Comparison of ENCODE assay signal across 13 cellular contexts in the genomic region with DNA sequence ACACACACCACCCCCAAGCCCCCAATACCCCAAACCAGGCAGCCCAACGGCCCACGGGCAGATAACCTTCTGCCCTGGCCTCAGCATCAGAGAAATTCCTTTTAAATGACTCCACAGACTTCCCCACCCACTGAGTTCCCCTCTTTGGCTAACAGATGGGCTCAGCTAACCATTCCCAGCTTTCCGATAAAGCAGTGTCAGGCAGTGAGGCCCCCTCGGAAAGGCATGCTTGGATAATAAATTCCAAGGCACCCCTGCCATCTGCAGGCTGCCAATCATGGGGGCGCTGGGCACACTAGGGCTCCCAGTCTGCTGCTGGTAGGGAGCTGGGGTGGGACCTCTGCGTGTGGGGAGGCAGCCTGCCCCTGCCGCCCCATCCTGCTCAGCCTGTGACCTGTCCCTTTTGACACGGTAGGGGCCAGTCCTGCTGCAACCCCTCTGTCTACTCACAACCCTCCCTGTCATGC.
DNase-seq lines count a peak whose midpoint lies in the region; ATAC-seq, FAIRE-seq and TF ChIP-seq lines count a peak whose summit lies in the region.
"Had no signal": no experiment of that assay in that cellular context is flagged by ENCODE, and none has a peak within 500 bp of the region (broad histone marks: within the 10 kb centered on the region; RNA-seq: fewer than 3 reads in every experiment).

No MANE protein-coding gene starts in this region.

- 0 out of 2 replicates have a peak overlapping the region, but pooled peaks have one; percentile 4 for H3K56ac ChIP-seq in IMR-90 (ENCODE audit: extremely low read depth, insufficient read depth, low read length)

- peak overlapping the region; percentile 24 to 47; a peak in 2 of 4 replicates for H4K8ac ChIP-seq in IMR-90 (ENCODE audit: low read depth in 2 of 2, low read length in 2 of 2)

- no peak overlapping the region for H3K23ac ChIP-seq in IMR-90 (ENCODE audit: low read depth, low read length)

- peak overlapping the region; percentile 73 for H3K4ac ChIP-seq in IMR-90 (ENCODE audit: low read depth, low read length)

- intact Hi-C loops in IMR-90 (cut with micrococcal nuclease), result loop anchor here (10.0 kb wide), 1 partner anchor 436 kb away; no protein-coding TSS in a partner anchor
- intact Hi-C loops in HepG2 (cut with micrococcal nuclease; ENCODE audit: unreplicated experiment), result no loop called here

- peak overlapping the region; percentile 26; the same call in 1 of the 2 replicates for H3K14ac ChIP-seq in IMR-90 (replicated peaks; ENCODE audit: low read depth, low read length)

- H3K4me3 ChIP-seq in IMR-90 (ENCODE audit: insufficient read depth, low read depth, low read length) (no peak overlapping the region), HepG2 (replicated peaks in 1 of 3; ENCODE audit: insufficient read depth in 1 of 3, low read depth in 2 of 3, low read length in 3 of 3) (no peak overlapping the region)

- H3K4me1 Mint-ChIP-seq in brain, result peaks cover 62% of the 10 kb centered on the region
- H3K4me1 Mint-ChIP-seq: central memory CD8-positive, alpha-beta T cell had no signal

- H3K9me3 ChIP-seq in IMR-90 (ENCODE audit: control insufficient read depth, insufficient read depth, low read length) (no peaks in the 10 kb centered on the region), HepG2 (ENCODE audit: low read length) (peaks cover 6% of the 10 kb centered on the region; the same call in 1 of the 2 replicates)

- POLR2A ChIA-PET in IMR-90 (lab: Charles Lee; ENCODE audit: unreplicated experiment) (no interaction called here), HepG2 (lab: Yijun Ruan, JAX) (no interaction called here)

- TF ChIP-seq EP300 in HepG2 (IDR thresholded peaks at IDR 0.05; ENCODE audit: low read depth in 2 of 2, low read length in 2 of 2) (no peak), HepG2 (CRISPR knock-in tag; IDR thresholded peaks at IDR 0.05; ENCODE audit: borderline replicate concordance) (no peak)

- no peaks in the 10 kb centered on the region for H3K27me3 Mint-ChIP-seq in brain

- dilution Hi-C loops in IMR-90 (cut with HindIII; ENCODE audit: low sequenced_read_pairs, unreplicated experiment), result no loop called here

- no peaks in the 10 kb centered on the region for H3K79me2 ChIP-seq in HepG2 (ENCODE audit: insufficient read depth, low read length)

- TF ChIP-seq RAD21 in IMR-90 (IDR thresholded peaks at IDR 0.05; ENCODE audit: low read length) (0 out of 2 replicates have a peak, but pooled peaks have one; percentile 10), HepG2 (CRISPR knock-in tag; IDR thresholded peaks at IDR 0.05) (no peak)

- H3K27me3 ChIP-seq in IMR-90 (ENCODE audit: control insufficient read depth, insufficient read depth, low read length) (peaks cover 3% of the 10 kb centered on the region), HepG2 (ENCODE audit: control insufficient read depth in 1 of 2, insufficient read depth in 2 of 2, low read length in 2 of 2) (no peaks in the 10 kb centered on the region)

- CTCF ChIA-PET in IMR-90 (lab: Yijun Ruan, JAX) (no interaction called here), HepG2 (lab: Yijun Ruan, JAX; ENCODE audit: low intra/inter-chr PET ratio, low total read pairs) (no interaction called here)

- no peaks in the 10 kb centered on the region for H3K79me1 ChIP-seq in IMR-90 (ENCODE audit: low read depth in 1 of 2, low read length in 2 of 2)

- no peak overlapping the region for H3K27ac ChIP-seq in IMR-90 (ENCODE audit: insufficient read depth, low read length)
- no peak overlapping the region for H3K27ac ChIP-seq in HepG2 (ENCODE audit: extremely low read length, insufficient read depth, low read length)

- BruUV-seq in IMR-90 (replicated peaks; lab: Mats Ljungman, UMichigan), result no TSS peak
- no TSS peak for BruUV-seq in HepG2 (replicated peaks; lab: Mats Ljungman, UMichigan)

- H3K4me1 ChIP-seq in IMR-90 (ENCODE audit: control insufficient read depth, insufficient read depth, low read length) (peaks cover 22% of the 10 kb centered on the region), HepG2 (ENCODE audit: insufficient read depth, low read length) (peaks cover 23% of the 10 kb centered on the region)

- TF ChIP-seq POLR2A in IMR-90 (IDR thresholded peaks at IDR 0.05; ENCODE audit: low read depth, low read length), result no peak
- no peak for TF ChIP-seq POLR2A in HepG2 (IDR thresholded peaks at IDR 0.05; ENCODE audit: insufficient read depth in 1 of 2, low read depth in 2 of 2, low read length in 2 of 2)

- H4K20me1 ChIP-seq in IMR-90 (ENCODE audit: insufficient read depth, low read length) (peaks cover 6% of the 10 kb centered on the region; the same call in 1 of the 2 replicates), HepG2 (ENCODE audit: insufficient read depth, low read length) (no peaks in the 10 kb centered on the region)

- H3K36me3 ChIP-seq in IMR-90 (ENCODE audit: control insufficient read depth, insufficient read depth, low read length) (no peaks in the 10 kb centered on the region), HepG2 (replicated peaks in 1 of 2; ENCODE audit: control insufficient read depth in 1 of 2, insufficient read depth in 2 of 2, low read length in 2 of 2) (no peaks in the 10 kb centered on the region)

- H4K5ac ChIP-seq in IMR-90 (ENCODE audit: low read depth, low read length), result 0 out of 2 replicates have a peak overlapping the region, but pooled peaks have one; percentile 16

- peaks cover 34% of the 10 kb centered on the region for H3K9me1 ChIP-seq in IMR-90 (ENCODE audit: insufficient read depth, low read length)

- WGBS in IMR-90 (ENCODE audit: extremely low coverage in 2 of 2, insufficient read length in 1 of 2), 2 experiments, result 0% methylated on average over 1 of the region's 8 CpGs; no CpG with 5 or more reads in 1 of the 2 experiments
- WGBS in HepG2 (ENCODE audit: low lambda C conversion rate), result 0% methylated on average over 5 of the region's 8 CpGs

- peak overlapping the region; percentile 60 for H2BK120ac ChIP-seq in IMR-90 (ENCODE audit: low read depth, low read length)

- H2BK20ac ChIP-seq in IMR-90 (ENCODE audit: low read depth, low read length), result peak overlapping the region; percentile 79

- no peak for FAIRE-seq in HepG2 (lab: Jason Lieb, UNC)

- H2AK5ac ChIP-seq in IMR-90 (ENCODE audit: low read depth, low read length), result peak overlapping the region; percentile 81

- H2AK9ac ChIP-seq in IMR-90 (replicated peaks; ENCODE audit: low read depth, low read length, poor library complexity), result peak overlapping the region; percentile 53

- H3K9me3 Mint-ChIP-seq in brain, result peaks cover 0 to 16% (median 3%) of the 10 kb centered on the region in 5 experiments

- H3K18ac ChIP-seq in IMR-90 (ENCODE audit: low read depth, low read length), result peak overlapping the region; percentile 3

- H3K4me2 ChIP-seq in IMR-90 (ENCODE audit: low read depth, low read length), result no peak overlapping the region
- no peak overlapping the region for H3K4me2 ChIP-seq in HepG2 (ENCODE audit: low read depth, low read length)

- ATAC-seq in IMR-90 (ENCODE audit: low read depth) (peak; percentile 54), HepG2 (no peak), HG03342 (IDR thresholded peaks at IDR 0.05; ENCODE audit: unreplicated experiment) (no peak)
- ATAC-seq: left lobe of liver, Panc1 had no signal

- H3K9ac ChIP-seq in IMR-90 (ENCODE audit: low read depth, low read length), result no peak overlapping the region
- H3K9ac ChIP-seq in HepG2 (ENCODE audit: insufficient read depth, low read depth, low read length), result no peak overlapping the region

- H2AFZ ChIP-seq in IMR-90 (replicated peaks; ENCODE audit: low read length, poor library complexity) (peak overlapping the region; percentile 41), HepG2 (ENCODE audit: low read length) (no peak overlapping the region)

- H2BK5ac ChIP-seq in IMR-90 (ENCODE audit: low read depth, low read length, poor library complexity, severe bottlenecking), result peak overlapping the region; percentile 1

- H3K27ac Mint-ChIP-seq in brain, result peak overlapping the region; percentile 74 to 97 (median 94)

- H3K36me3 Mint-ChIP-seq in brain, result no peaks in the 10 kb centered on the region

- H2BK15ac ChIP-seq in IMR-90 (ENCODE audit: low read depth, low read length), result peak overlapping the region; percentile 49; the same call in 1 of the 3 replicates

- DNase-seq in AG08395 (ENCODE audit: low spot score) (peak; percentile 55), IMR-90 (peak; percentile 71), HepG2 (ENCODE audit: low spot score) (peak; percentile 49), SIG-M5 (lab: John Stamatoyannopoulos, UW) (no peak), middle frontal gyrus (ENCODE audit: extremely low spot score, low spot score) (no peak), ecto neural progenitor cell (ENCODE audit: low spot score) (no peak)
- DNase-seq: DMS79 treated with DMSO at 0.1 percent for 48 hours, NCI-H2107 had no signal

- in situ Hi-C loops in IMR-90 (cut with MboI; ENCODE audit: low sequenced_read_pairs) (no loop called here), HepG2 (cut with HindIII; ENCODE audit: extremely low pct_ligation_motif_present, low pct_unique_long_range_greater_than_20kb) (no loop called here)

- H3K4me3 Mint-ChIP-seq in brain, result peak overlapping the region in 2 of 5 experiments; percentile 33 to 38
- H3K4me3 Mint-ChIP-seq: central memory CD8-positive, alpha-beta T cell had no signal

- TF ChIP-seq CTCF in IMR-90 (conservative IDR thresholded peaks at IDR 0.05; ENCODE audit: low read depth, low read length), result no peak
- TF ChIP-seq CTCF in brain (conservative IDR thresholded peaks at IDR 0.05), result no peak
- TF ChIP-seq CTCF in HepG2 (CRISPR knock-in tag; IDR thresholded peaks at IDR 0.05), result no peak

- H4K91ac ChIP-seq in IMR-90 (ENCODE audit: insufficient read depth, low read depth, low read length), result peak overlapping the region; percentile 57

TF ChIP-seq in IMR-90, 13 proteins besides CTCF, POLR2A, EP300 and RAD21 (continues in another document):
- peak; percentile 25 for TF ChIP-seq RCOR1 (IDR thresholded peaks at IDR 0.05; ENCODE audit: insufficient replicate concordance, low read length)
- no peak for TF ChIP-seq SMC3 (IDR thresholded peaks at IDR 0.05; ENCODE audit: low read depth, low read length)
- TF ChIP-seq MAFK (IDR thresholded peaks at IDR 0.05; ENCODE audit: low read depth, low read length), result no peak
- TF ChIP-seq FOS (IDR thresholded peaks at IDR 0.05; ENCODE audit: low read depth, low read length), result 0 out of 2 replicates have a peak, but pooled peaks have one; percentile 10

TF ChIP-seq in HepG2, 621 proteins besides CTCF, POLR2A, EP300 and RAD21:
- TF ChIP-seq PRMT3 (CRISPR knock-in tag; IDR thresholded peaks at IDR 0.05; ENCODE audit: borderline replicate concordance, low read depth) (no peak), FOSL2 (CRISPR knock-in tag; IDR thresholded peaks at IDR 0.05) (0 out of 2 replicates have a peak, but pooled peaks have one; percentile 24)

Comparison
In these comparisons a context has a peak if more than half of its experiments do, and no peak if none do; other contexts are left out.
1. DNase-seq: peak in AG08395 (single experiment), IMR-90 (single experiment) and HepG2 (single experiment); none in SIG-M5 (single experiment), middle frontal gyrus (single experiment) and ecto neural progenitor cell (single experiment).